9 cellular contexts compared by ENCODE assay signal in the genomic region with DNA sequence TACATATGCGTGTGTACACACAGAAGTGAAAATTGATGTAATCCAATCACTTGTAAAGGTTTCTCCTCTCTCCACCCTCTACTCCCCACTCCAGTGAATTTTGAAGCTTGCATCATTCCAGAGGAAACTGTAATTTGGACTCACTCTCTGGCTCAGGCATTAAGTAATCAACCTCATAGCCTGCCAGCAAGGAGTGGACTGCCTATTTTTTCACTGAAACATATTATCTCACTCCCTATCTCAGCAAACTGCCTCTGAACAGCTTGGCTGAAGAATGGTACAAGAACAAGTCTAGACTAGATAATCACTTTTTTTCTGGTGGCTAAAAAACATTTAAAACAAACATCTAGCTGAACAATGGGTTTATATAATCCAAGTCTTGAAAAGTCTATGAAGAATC.
A peak's percentile ranks its signal among the peaks of the same experiment; 100 is the strongest.
DNase-seq lines count a peak whose midpoint lies in the region; ATAC-seq, FAIRE-seq and TF ChIP-seq lines count a peak whose summit lies in the region.
"Had no signal": no experiment of that assay in that cellular context is flagged by ENCODE, and none has a peak within 500 bp of the region (broad histone marks: within the 10 kb centered on the region; RNA-seq: fewer than 3 reads in every experiment).

No MANE protein-coding gene starts in this region.

- no peak overlapping the region; the same call in 1 of the 2 replicates for H2AFZ ChIP-seq in SK-N-SH (ENCODE audit: low read depth)
- H2AFZ ChIP-seq in parathyroid adenoma: no peak overlapping the region

- FAIRE-seq in D721Med (lab: Jason Lieb, UNC): no peak

- WGBS in SK-N-SH (ENCODE audit: low lambda C conversion rate): 50% methylated on average over 1 of the region's 1 CpG

- H3K27ac ChIP-seq in SK-N-SH (ENCODE audit: low read depth in 2 of 2, low read length in 1 of 2) (peak overlapping the region; percentile 80 to 81), parathyroid adenoma (no peak overlapping the region)

- H3K36me3 ChIP-seq in SK-N-SH (replicated peaks in 1 of 2; ENCODE audit: control insufficient read depth in 1 of 2, insufficient read depth in 2 of 2, low read length in 1 of 2): peaks cover 2 to 3% of the 10 kb centered on the region in 2 experiments
- H3K36me3 ChIP-seq in parathyroid adenoma (ENCODE audit: control insufficient read depth, insufficient read depth, low read length): no peaks in the 10 kb centered on the region

- H3K4me2 ChIP-seq in SK-N-SH (peak overlapping the region; percentile 54), parathyroid adenoma (ENCODE audit: low read length) (peak overlapping the region; percentile 14)

- no peaks in the 10 kb centered on the region for H3K27me3 ChIP-seq in SK-N-SH (ENCODE audit: insufficient read depth)
- H3K27me3 ChIP-seq in parathyroid adenoma (ENCODE audit: control insufficient read depth, insufficient read depth, low read length): no peaks in the 10 kb centered on the region

- no peak for TF ChIP-seq RAD21 in SK-N-SH (IDR thresholded peaks at IDR 0.05; ENCODE audit: low read length)

- POLR2A ChIA-PET in SK-N-SH (lab: Yijun Ruan, JAX): no interaction called here

- H3K4me1 ChIP-seq in SK-N-SH (ENCODE audit: control insufficient read depth in 1 of 2, insufficient read depth in 2 of 2, low read depth in 1 of 2, low read length in 1 of 2) (peaks cover 13 to 46% of the 10 kb centered on the region in 2 experiments), parathyroid adenoma (no peaks in the 10 kb centered on the region)

- no peak for TF ChIP-seq CTCF in SK-N-SH (IDR thresholded peaks at IDR 0.05)
- TF ChIP-seq CTCF in fibroblast of pulmonary artery (IDR thresholded peaks at IDR 0.05; ENCODE audit: low read length, missing control alignments): no peak
- no peak for TF ChIP-seq CTCF in parathyroid adenoma (IDR thresholded peaks at IDR 0.05)
- no peak for TF ChIP-seq CTCF in D721Med (IDR thresholded peaks at IDR 0.05; ENCODE audit: insufficient read depth, missing control alignments)

- no peak for ATAC-seq in HG02759 (IDR thresholded peaks at IDR 0.05; ENCODE audit: unreplicated experiment)

- DNase-seq in GM03348 (ENCODE audit: low spot score): peak; percentile 79
- no peak for DNase-seq in SK-N-SH
- peak; percentile 95 for DNase-seq in fibroblast of pulmonary artery (ENCODE audit: low read depth)
- DNase-seq in NCI-H510A (lab: John Stamatoyannopoulos, UW): no peak
- DNase-seq in DMS53 treated with DMSO at 0.1 percent for 48 hours (lab: John Stamatoyannopoulos, UW; ENCODE audit: unreplicated experiment): no peak
- DNase-seq in D721Med (ENCODE audit: insufficient read length, low spot score): no peak
- DNase-seq: activated naive CD8-positive, alpha-beta T cell treated with anti-CD3 and anti-CD28 coated beads, Interleukin-2, amount 10 ng/mL, durations not matched to agents 7 days and 5 days had no signal

- H3K4me3 ChIP-seq in SK-N-SH (ENCODE audit: low read depth in 2 of 2, low read length in 1 of 2) (no peak overlapping the region), fibroblast of pulmonary artery (replicated peaks; ENCODE audit: low read depth, low read length) (no peak overlapping the region), parathyroid adenoma (ENCODE audit: low read depth, low read length) (no peak overlapping the region)

- no peaks in the 10 kb centered on the region; the same call in 1 of the 2 replicates for H3K79me2 ChIP-seq in SK-N-SH (ENCODE audit: insufficient read depth)
- H3K79me2 ChIP-seq in parathyroid adenoma: no peaks in the 10 kb centered on the region

- no peaks in the 10 kb centered on the region for H3K9me3 ChIP-seq in SK-N-SH
- no peaks in the 10 kb centered on the region for H3K9me3 ChIP-seq in parathyroid adenoma (ENCODE audit: control insufficient read depth, low read length)

- peak in 1 of 2 experiments; percentile 58; a peak in 1 of 4 replicates for TF ChIP-seq EP300 in SK-N-SH (IDR thresholded peaks at IDR 0.05; ENCODE audit: borderline replicate concordance in 1 of 2, low read depth in 1 of 2, low read length in 1 of 2)

- no peaks in the 10 kb centered on the region for H4K20me1 ChIP-seq in SK-N-SH (ENCODE audit: insufficient read depth)

- H3K9me2 ChIP-seq in SK-N-SH: no peaks in the 10 kb centered on the region

- CTCF ChIA-PET in SK-N-SH (lab: Yijun Ruan, JAX): interaction anchor here (1.0 kb wide), 1 partner anchor 11 kb away, joined by 3 read pairs; no protein-coding TSS in a partner anchor

- peaks cover 34% of the 10 kb centered on the region for H3F3A ChIP-seq in SK-N-SH (replicated peaks; ENCODE audit: insufficient read depth)

- H3K9ac ChIP-seq in SK-N-SH (peak overlapping the region; percentile 49; the same call in 1 of the 2 replicates), parathyroid adenoma (no peak overlapping the region)

TF ChIP-seq in SK-N-SH, 30 proteins besides CTCF, POLR2A, EP300 and RAD21:
- TF ChIP-seq ELF1 (IDR thresholded peaks at IDR 0.05): no peak
- TF ChIP-seq TCF12 (IDR thresholded peaks at IDR 0.05): peak; percentile 44; the same call in 1 of the 2 replicates
- TF ChIP-seq TAF1 (IDR thresholded peaks at IDR 0.05; ENCODE audit: borderline replicate concordance, low read depth, low read length): 0 out of 2 replicates have a peak, but pooled peaks have one; percentile 31
- TF ChIP-seq, protein P1, sequence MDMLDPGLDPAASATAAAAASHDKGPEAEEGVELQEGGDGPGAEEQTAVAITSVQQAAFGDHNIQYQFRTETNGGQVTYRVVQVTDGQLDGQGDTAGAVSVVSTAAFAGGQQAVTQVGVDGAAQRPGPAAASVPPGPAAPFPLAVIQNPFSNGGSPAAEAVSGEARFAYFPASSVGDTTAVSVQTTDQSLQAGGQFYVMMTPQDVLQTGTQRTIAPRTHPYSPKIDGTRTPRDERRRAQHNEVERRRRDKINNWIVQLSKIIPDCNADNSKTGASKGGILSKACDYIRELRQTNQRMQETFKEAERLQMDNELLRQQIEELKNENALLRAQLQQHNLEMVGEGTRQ (IDR thresholded peaks at IDR 0.05; ENCODE audit: borderline replicate concordance, low read depth, low read length): no peak
- TF ChIP-seq, protein P2, sequence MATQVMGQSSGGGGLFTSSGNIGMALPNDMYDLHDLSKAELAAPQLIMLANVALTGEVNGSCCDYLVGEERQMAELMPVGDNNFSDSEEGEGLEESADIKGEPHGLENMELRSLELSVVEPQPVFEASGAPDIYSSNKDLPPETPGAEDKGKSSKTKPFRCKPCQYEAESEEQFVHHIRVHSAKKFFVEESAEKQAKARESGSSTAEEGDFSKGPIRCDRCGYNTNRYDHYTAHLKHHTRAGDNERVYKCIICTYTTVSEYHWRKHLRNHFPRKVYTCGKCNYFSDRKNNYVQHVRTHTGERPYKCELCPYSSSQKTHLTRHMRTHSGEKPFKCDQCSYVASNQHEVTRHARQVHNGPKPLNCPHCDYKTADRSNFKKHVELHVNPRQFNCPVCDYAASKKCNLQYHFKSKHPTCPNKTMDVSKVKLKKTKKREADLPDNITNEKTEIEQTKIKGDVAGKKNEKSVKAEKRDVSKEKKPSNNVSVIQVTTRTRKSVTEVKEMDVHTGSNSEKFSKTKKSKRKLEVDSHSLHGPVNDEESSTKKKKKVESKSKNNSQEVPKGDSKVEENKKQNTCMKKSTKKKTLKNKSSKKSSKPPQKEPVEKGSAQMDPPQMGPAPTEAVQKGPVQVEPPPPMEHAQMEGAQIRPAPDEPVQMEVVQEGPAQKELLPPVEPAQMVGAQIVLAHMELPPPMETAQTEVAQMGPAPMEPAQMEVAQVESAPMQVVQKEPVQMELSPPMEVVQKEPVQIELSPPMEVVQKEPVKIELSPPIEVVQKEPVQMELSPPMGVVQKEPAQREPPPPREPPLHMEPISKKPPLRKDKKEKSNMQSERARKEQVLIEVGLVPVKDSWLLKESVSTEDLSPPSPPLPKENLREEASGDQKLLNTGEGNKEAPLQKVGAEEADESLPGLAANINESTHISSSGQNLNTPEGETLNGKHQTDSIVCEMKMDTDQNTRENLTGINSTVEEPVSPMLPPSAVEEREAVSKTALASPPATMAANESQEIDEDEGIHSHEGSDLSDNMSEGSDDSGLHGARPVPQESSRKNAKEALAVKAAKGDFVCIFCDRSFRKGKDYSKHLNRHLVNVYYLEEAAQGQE (IDR thresholded peaks at IDR 0.05; ENCODE audit: low read depth, low read length): no peak
- 0 out of 2 replicates have a peak, but pooled peaks have one; percentile 9 for TF ChIP-seq JUND (IDR thresholded peaks at IDR 0.05)
- TF ChIP-seq, protein P3, sequence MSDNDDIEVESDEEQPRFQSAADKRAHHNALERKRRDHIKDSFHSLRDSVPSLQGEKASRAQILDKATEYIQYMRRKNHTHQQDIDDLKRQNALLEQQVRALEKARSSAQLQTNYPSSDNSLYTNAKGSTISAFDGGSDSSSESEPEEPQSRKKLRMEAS (IDR thresholded peaks at IDR 0.05; ENCODE audit: low read depth): no peak; the same call in 1 of the 2 replicates
- TF ChIP-seq, protein P4, sequence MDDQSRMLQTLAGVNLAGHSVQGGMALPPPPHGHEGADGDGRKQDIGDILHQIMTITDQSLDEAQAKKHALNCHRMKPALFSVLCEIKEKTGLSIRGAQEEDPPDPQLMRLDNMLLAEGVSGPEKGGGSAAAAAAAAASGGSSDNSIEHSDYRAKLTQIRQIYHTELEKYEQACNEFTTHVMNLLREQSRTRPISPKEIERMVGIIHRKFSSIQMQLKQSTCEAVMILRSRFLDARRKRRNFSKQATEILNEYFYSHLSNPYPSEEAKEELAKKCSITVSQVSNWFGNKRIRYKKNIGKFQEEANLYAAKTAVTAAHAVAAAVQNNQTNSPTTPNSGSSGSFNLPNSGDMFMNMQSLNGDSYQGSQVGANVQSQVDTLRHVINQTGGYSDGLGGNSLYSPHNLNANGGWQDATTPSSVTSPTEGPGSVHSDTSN (IDR thresholded peaks at IDR 0.05): 0 out of 2 replicates have a peak, but pooled peaks have one; percentile 27
- no peak for TF ChIP-seq RXRA (IDR thresholded peaks at IDR 0.05; ENCODE audit: borderline replicate concordance, low read depth)
- TF ChIP-seq FOSL2 (IDR thresholded peaks at IDR 0.05; ENCODE audit: borderline replicate concordance, low read depth): peak; percentile 29; the same call in 1 of the 2 replicates
- no peak for TF ChIP-seq MEF2A (IDR thresholded peaks at IDR 0.05; ENCODE audit: borderline replicate concordance, low read depth)
- TF ChIP-seq GATA2 (CRISPR knock-in tag; IDR thresholded peaks at IDR 0.05): 0 out of 2 replicates have a peak, but pooled peaks have one; percentile 24
- no peak for TF ChIP-seq EZH2phosphoT487 (IDR thresholded peaks at IDR 0.05; ENCODE audit: borderline replicate concordance, low read depth)
- peak; percentile 21; the same call in 1 of the 2 replicates for TF ChIP-seq POLR2AphosphoS5 (IDR thresholded peaks at IDR 0.05; ENCODE audit: low read depth, low read length)
- TF ChIP-seq CHD2 (IDR thresholded peaks at IDR 0.05; ENCODE audit: low read length, partially characterized antibody): no peak
- TF ChIP-seq NFIC (IDR thresholded peaks at IDR 0.05; ENCODE audit: borderline replicate concordance): peak; percentile 52; the same call in 1 of the 2 replicates
- TF ChIP-seq RCOR1 (IDR thresholded peaks at IDR 0.05; ENCODE audit: low read length): no peak
- TF ChIP-seq MXI1 (IDR thresholded peaks at IDR 0.05; ENCODE audit: low read depth, low read length): no peak
- no peak for TF ChIP-seq FOXM1 (IDR thresholded peaks at IDR 0.05; ENCODE audit: low read depth)
TF ChIP-seq in SK-N-SH: peak in this region for 8.

Comparison
In these comparisons a context has a peak if more than half of its experiments do, and no peak if none do; other contexts are left out.
1. DNase-seq: peak in GM03348 (single experiment) and fibroblast of pulmonary artery (single experiment); none in SK-N-SH (single experiment), NCI-H510A (single experiment), DMS53 treated with DMSO at 0.1 percent for 48 hours (single experiment) and D721Med (single experiment).